ENCODE assay signal across 8 cellular contexts in genomic region chr20:6006603-6006949, GRCh38. TPM values are rescaled to one million over a fixed set of nuclear protein-coding genes. Genes with fewer than 3 reads are reported as not detected.
DNase-seq lines count a peak whose midpoint lies in the region; ATAC-seq and TF ChIP-seq lines count a peak whose summit lies in the region.

No MANE protein-coding gene starts in this region.

- H3K9me3 ChIP-seq in BLaER1, result no peaks in the 10 kb centered on the region
- no peaks in the 10 kb centered on the region for H3K9me3 ChIP-seq in muscle layer of duodenum (ENCODE audit: control insufficient read depth in 1 of 2, low read length in 2 of 2)

- H3K4me3 ChIP-seq in BLaER1, result peak overlapping the region; percentile 96
- peak overlapping the region; percentile 65 to 76 for H3K4me3 ChIP-seq in cardiac fibroblast (replicated peaks in 1 of 2; ENCODE audit: low read depth in 2 of 2, low read length in 2 of 2)
- peak overlapping the region; percentile 87 for H3K4me3 ChIP-seq in muscle layer of duodenum (ENCODE audit: low read depth in 1 of 2, low read length in 2 of 2)

- no peak for ATAC-seq in GM18519 (IDR thresholded peaks at IDR 0.05; ENCODE audit: low FRiP score, unreplicated experiment)
- no peak for ATAC-seq in GM21515 (IDR thresholded peaks at IDR 0.05; ENCODE audit: unreplicated experiment)

- peak overlapping the region; percentile 96 for H3K9ac ChIP-seq in BLaER1

- H3K36me3 ChIP-seq in BLaER1 (peaks cover 20% of the 10 kb centered on the region), muscle layer of duodenum (ENCODE audit: control insufficient read depth in 1 of 2, insufficient read depth in 2 of 2, low read length in 2 of 2) (peaks cover 6 to 16% of the 10 kb centered on the region in 2 donors)

- H3K4me1 ChIP-seq in BLaER1, result peaks cover 30% of the 10 kb centered on the region
- peaks cover 0 to 20% of the 10 kb centered on the region in 2 donors for H3K4me1 ChIP-seq in muscle layer of duodenum (ENCODE audit: control insufficient read depth in 1 of 2, insufficient read depth in 2 of 2, low read length in 2 of 2)

- no peaks in the 10 kb centered on the region for H3K27me3 Mint-ChIP-seq in IgD-negative memory B cell

- TF ChIP-seq CTCF in cardiac fibroblast (IDR thresholded peaks at IDR 0.05; ENCODE audit: low read depth, low read length), result no peak

- H3K4me2 ChIP-seq in BLaER1, result peak overlapping the region; percentile 86

- H3K27ac ChIP-seq in BLaER1, result peak overlapping the region; percentile 93
- H3K27ac ChIP-seq in muscle layer of duodenum (ENCODE audit: low read length), result peak overlapping the region; percentile 32

- peak overlapping the region; percentile 95 to 99 (median 98) for H3K4me3 Mint-ChIP-seq in IgD-negative memory B cell

- H3K27me3 ChIP-seq in BLaER1 (no peaks in the 10 kb centered on the region), muscle layer of duodenum (ENCODE audit: low read depth, low read length) (no peaks in the 10 kb centered on the region)

- H4K20me1 ChIP-seq in BLaER1, result peaks cover 42% of the 10 kb centered on the region

- peaks cover 3% of the 10 kb centered on the region for H3K36me3 Mint-ChIP-seq in IgD-negative memory B cell

- H3K27ac Mint-ChIP-seq in IgD-negative memory B cell, result peak overlapping the region; percentile 89 to 91 (median 89)

- DNase-seq in cardiac fibroblast (ENCODE audit: low read depth in 2 of 2) (no peak), amniotic stem cell (lab: John Stamatoyannopoulos, UW) (no peak), T1000 (lab: John Stamatoyannopoulos, UW) (no peak)

- no peaks in the 10 kb centered on the region for H3K9me3 Mint-ChIP-seq in IgD-negative memory B cell

- H3K4me1 Mint-ChIP-seq in IgD-negative memory B cell, result peaks cover 15 to 40% (median 18%) of the 10 kb centered on the region in 3 donors

RNA-seq across cellular contexts. Expression of gene CRLS1, which starts 0.7 kb away (rescaled TPM):
- polyA plus RNA-seq in IgD-negative memory B cell, result 24.5 TPM

RNA-seq across cellular contexts. Expression of gene LRRN4, which starts 47.3 kb away (rescaled TPM):
- not detected for polyA plus RNA-seq in IgD-negative memory B cell

RNA-seq across cellular contexts. Expression of gene MCM8, which starts 56.1 kb away (rescaled TPM):
- 0.93 TPM for polyA plus RNA-seq in IgD-negative memory B cell

RNA-seq across cellular contexts. Expression of gene TRMT6, which starts 56.2 kb away (rescaled TPM):
- polyA plus RNA-seq in IgD-negative memory B cell, result 13.3 TPM
